Comparison of ENCODE assay signal across 8 cellular contexts in the genomic region with DNA sequence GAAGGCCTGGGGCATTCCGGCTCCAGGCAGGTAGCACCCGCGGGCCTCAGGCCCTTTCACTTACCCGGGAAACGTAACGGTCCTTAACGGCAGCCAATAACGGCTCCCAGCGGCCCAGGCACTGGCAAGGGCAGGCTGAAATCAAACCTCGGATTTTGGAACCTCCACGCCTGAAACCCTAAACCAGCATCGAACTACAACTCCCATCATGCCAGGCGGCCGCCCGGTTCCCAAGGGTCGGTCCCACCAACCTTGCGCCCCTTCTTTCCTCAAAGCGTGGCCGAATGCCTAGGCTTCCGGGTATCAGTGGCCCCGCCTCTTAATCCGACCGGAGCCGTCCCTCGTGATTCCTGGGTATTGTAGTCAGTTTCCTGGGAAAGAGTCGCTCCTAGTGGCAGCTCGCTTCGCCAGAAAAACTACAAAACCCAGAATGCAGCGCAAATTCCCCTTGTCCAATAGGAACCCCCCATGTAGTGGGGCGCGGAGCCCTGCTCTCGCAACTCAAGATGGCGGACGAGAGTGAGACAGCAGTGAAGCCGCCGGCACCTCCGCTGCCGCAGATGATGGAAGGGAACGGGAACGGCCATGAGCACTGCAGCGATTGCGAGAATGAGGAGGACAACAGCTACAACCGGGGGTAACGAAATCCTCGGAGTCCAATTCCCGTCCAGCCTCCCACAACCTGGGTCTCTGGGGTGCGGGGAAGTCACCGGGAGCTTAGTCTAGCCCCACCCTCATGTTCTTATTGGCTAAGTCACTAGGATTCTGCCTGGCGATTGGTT. TPM values are rescaled to one million over a fixed set of nuclear protein-coding genes. Genes with fewer than 3 reads are reported as not detected.
DNase-seq lines count a peak whose midpoint lies in the region; ATAC-seq and TF ChIP-seq lines count a peak whose summit lies in the region.

NMT1 (plus strand) TSS at position 494 of the 782 bp plus-strand sequence; CDS start at position 507, 13 bp downstream.

- H3K4me3 Mint-ChIP-seq in activated T-cell treated with anti-CD3 and anti-CD28 coated beads, Interleukin-2, amount 50 U/mL, for 4 hours = peak within 1 kb of the TSS; percentile 99

- H3K9me3 ChIP-seq in Panc1 (ENCODE audit: control insufficient read depth, insufficient read depth, low read depth, low read length) (no peaks in the 10 kb centered on the region), esophagus (ENCODE audit: control insufficient read depth in 2 of 2, insufficient read depth in 1 of 2, low read depth in 1 of 2, low read length in 1 of 2) (no peaks in the 10 kb centered on the region), mucosa of stomach (ENCODE audit: control insufficient read depth, low read length) (no peaks in the 10 kb centered on the region)

- CTCF ChIA-PET in Panc1 (lab: Charles Lee) = interaction anchor here (0.6 kb wide), 1 partner anchor 12 kb away, joined by 4 read pairs; no protein-coding TSS in a partner anchor

- H3K27me3 ChIP-seq in Panc1 (ENCODE audit: control insufficient read depth, insufficient read depth, low read length) (no peaks in the 10 kb centered on the region), esophagus (ENCODE audit: control insufficient read depth in 1 of 2, insufficient read depth in 2 of 2, low read length in 2 of 2) (no peaks in the 10 kb centered on the region), mucosa of stomach (ENCODE audit: control insufficient read depth, insufficient read depth, low read length) (no peaks in the 10 kb centered on the region)

- H3K36me3 Mint-ChIP-seq in activated T-cell treated with anti-CD3 and anti-CD28 coated beads, Interleukin-2, amount 50 U/mL, for 4 hours (ENCODE audit: insufficient read depth) = peaks cover 9% of the 10 kb centered on the region

- H3K4me1 ChIP-seq in Panc1 (ENCODE audit: control insufficient read depth, insufficient read depth, low read length) (peaks cover 18% of the 10 kb centered on the region), esophagus (ENCODE audit: control insufficient read depth in 2 of 2, insufficient read depth in 2 of 2, low read length in 1 of 2) (peaks cover 0 to 2% of the 10 kb centered on the region in 2 donors), mucosa of stomach (ENCODE audit: control insufficient read depth, insufficient read depth, low read length) (peaks cover 9% of the 10 kb centered on the region)

- no peaks in the 10 kb centered on the region for H3K9me3 Mint-ChIP-seq in activated T-cell treated with anti-CD3 and anti-CD28 coated beads, Interleukin-2, amount 50 U/mL, for 4 hours

- WGBS in esophagus, 2 donors = 0 to 1% methylated on average over 49 of the region's 49 CpGs

- ATAC-seq in GM21723 (IDR thresholded peaks at IDR 0.05; ENCODE audit: unreplicated experiment) (peak; percentile 88), Panc1 (peak; percentile 97)
- peak; percentile 90 to 93 for ATAC-seq in activated T-cell treated with anti-CD3 and anti-CD28 coated beads, Interleukin-2, amount 50 U/mL, for 4 hours

- no peaks in the 10 kb centered on the region for H3K27me3 Mint-ChIP-seq in activated T-cell treated with anti-CD3 and anti-CD28 coated beads, Interleukin-2, amount 50 U/mL, for 4 hours (ENCODE audit: low read depth)

- no peak for TF ChIP-seq CTCF in Panc1 (IDR thresholded peaks at IDR 0.05)

- intact Hi-C loops in Panc1 (cut with micrococcal nuclease; ENCODE audit: unreplicated experiment) = no loop called here

- peaks cover 8% of the 10 kb centered on the region; the same call in 1 of the 2 replicates for H3K36me3 ChIP-seq in Panc1 (ENCODE audit: control insufficient read depth, insufficient read depth, low read length)
- no peaks in the 10 kb centered on the region for H3K36me3 ChIP-seq in esophagus (ENCODE audit: control insufficient read depth in 2 of 2, insufficient read depth in 2 of 2, low read length in 1 of 2)
- H3K36me3 ChIP-seq in mucosa of stomach (ENCODE audit: control insufficient read depth, insufficient read depth, low read length) = no peaks in the 10 kb centered on the region

- in situ Hi-C loops in Panc1 (cut with HindIII; ENCODE audit: low pct_unique_long_range_greater_than_20kb, low sequenced_read_pairs) = no loop called here

- no TSS peak for BruUV-seq in Panc1 (replicated peaks; lab: Mats Ljungman, UMichigan)

- H3K27ac ChIP-seq in Panc1 (ENCODE audit: low read length) (peak within 1 kb of the TSS; percentile 97), esophagus (ENCODE audit: low read depth in 2 of 2, low read length in 1 of 2) (peak within 1 kb of the TSS; percentile 91 to 98)

- POLR2A ChIA-PET in Panc1 (lab: Charles Lee) = interaction anchor here (0.6 to 0.7 kb wide), 2 partner anchors 16 to 89 kb away, joined by 3 to 5 read pairs; no protein-coding TSS in a partner anchor

- peak within 1 kb of the TSS; percentile 87 for H3K9ac ChIP-seq in mucosa of stomach (ENCODE audit: low read length)

- H3K4me3 ChIP-seq in Panc1 (ENCODE audit: low read depth in 2 of 2, low read length in 2 of 2) = peak within 1 kb of the TSS; percentile 90 to 99
- peak within 1 kb of the TSS; percentile 90 to 91 for H3K4me3 ChIP-seq in esophagus (ENCODE audit: low read depth in 1 of 2, low read length in 2 of 2)
- H3K4me3 ChIP-seq in mucosa of stomach (ENCODE audit: low read length) = peak within 1 kb of the TSS; percentile 94

- H3K4me1 Mint-ChIP-seq in activated T-cell treated with anti-CD3 and anti-CD28 coated beads, Interleukin-2, amount 50 U/mL, for 4 hours (ENCODE audit: low read depth) = peaks cover 38% of the 10 kb centered on the region

- DNase-seq in DMS53 (lab: John Stamatoyannopoulos, UW) = peak; percentile 100
- DNase-seq in KG1 (lab: John Stamatoyannopoulos, UW) = peak; percentile 99
- peak; percentile 95 for DNase-seq in Panc1 (ENCODE audit: low read depth, low spot score)
- peak; percentile 92 for DNase-seq in activated T-cell treated with anti-CD3 and anti-CD28 coated beads, Interleukin-2, amount 50 U/mL, for 4 hours
- DNase-seq in stimulated activated CD8-positive, alpha-beta memory T cell treated with anti-CD3 and anti-CD28 coated beads, Interleukin-7, amount 100 ng/mL, for 1 hour (ENCODE audit: low read depth in 2 of 2) = peak; percentile 85 to 86

RNA-seq across cellular contexts. Expression of gene NMT1, which starts in this region (rescaled TPM):
- 105 TPM for total RNA-seq in Panc1 (2021; ENCODE audit: unreplicated experiment)
- polyA plus RNA-seq in Panc1 (2012; ENCODE audit: insufficient read length) = 141 TPM
- 100 to 1,000 TPM; 228 to 255 (median 241) TPM for total RNA-seq in activated T-cell treated with anti-CD3 and anti-CD28 coated beads, Interleukin-2, amount 50 U/mL, for 4 hours
- 10 to 100 TPM; 30.1 to 32.9 TPM for polyA plus RNA-seq in esophagus

Comparison
In these comparisons a context has a peak if more than half of its experiments do, and no peak if none do; other contexts are left out.
1. Peak in every context shown above with its lines: DNase-seq, ATAC-seq, H3K4me3 ChIP-seq and H3K27ac ChIP-seq.